Comparison of ENCODE assay signal across 13 cellular contexts in the genomic region with DNA sequence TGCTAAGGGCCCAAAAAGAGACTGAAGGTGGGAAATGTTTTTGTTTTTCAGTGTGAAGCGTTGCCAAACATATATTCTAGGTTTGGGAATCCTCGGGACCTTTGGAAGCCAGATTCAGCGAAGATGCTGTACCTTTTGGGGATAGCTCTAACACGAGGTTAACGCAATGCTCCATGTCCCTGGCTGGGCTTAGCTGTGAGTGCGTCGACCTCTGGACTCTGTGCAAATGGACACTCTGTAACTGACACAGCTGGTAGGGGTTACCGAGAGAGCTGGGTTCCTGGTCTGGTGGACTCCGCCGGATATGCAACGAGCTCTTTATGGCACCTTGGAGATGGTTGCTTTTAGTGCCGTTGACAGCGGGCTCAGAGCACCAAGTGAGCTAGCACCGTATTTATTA. TPM values are rescaled to one million over a fixed set of nuclear protein-coding genes. Genes with fewer than 3 reads are reported as not detected.
DNase-seq lines count a peak whose midpoint lies in the region; FAIRE-seq and TF ChIP-seq lines count a peak whose summit lies in the region.
"Had no signal": no experiment of that assay in that cellular context is flagged by ENCODE, and none has a peak within 500 bp of the region (broad histone marks: within the 10 kb centered on the region; RNA-seq: fewer than 3 reads in every experiment).

No MANE protein-coding gene starts in this region.

- H3K36me3 Mint-ChIP-seq in Calu3 (ENCODE audit: insufficient read depth, unreplicated experiment) (peaks cover 13% of the 10 kb centered on the region), endothelial cell (ENCODE audit: low read depth, unreplicated experiment) (no peaks in the 10 kb centered on the region), neural crest cell (ENCODE audit: low read depth) (no peaks in the 10 kb centered on the region)

- H3K36me3 ChIP-seq in MM.1S (replicated peaks; ENCODE audit: insufficient read depth, low read length) (no peaks in the 10 kb centered on the region), HAP-1 (replicated peaks) (no peaks in the 10 kb centered on the region)

- H3K9me3 Mint-ChIP-seq in Calu3 (ENCODE audit: low read depth, unreplicated experiment) (no peaks in the 10 kb centered on the region), endothelial cell (ENCODE audit: unreplicated experiment) (no peaks in the 10 kb centered on the region), neural crest cell (no peaks in the 10 kb centered on the region)
- H3K9me3 Mint-ChIP-seq: CD8-positive, alpha-beta memory T cell had no signal

- H3F3A ChIP-seq in MM.1S (ENCODE audit: insufficient read depth, low read length), result no peaks in the 10 kb centered on the region

- H3K27me3 ChIP-seq in MM.1S (replicated peaks; ENCODE audit: insufficient read depth, low read length), result no peaks in the 10 kb centered on the region
- H3K27me3 ChIP-seq in HAP-1 (ENCODE audit: low read depth), result no peaks in the 10 kb centered on the region

- no peaks in the 10 kb centered on the region for H3K4me1 Mint-ChIP-seq in Calu3 (ENCODE audit: low read depth, unreplicated experiment)
- H3K4me1 Mint-ChIP-seq in endothelial cell (ENCODE audit: unreplicated experiment), result peaks cover 23% of the 10 kb centered on the region
- peaks cover 19% of the 10 kb centered on the region for H3K4me1 Mint-ChIP-seq in neural crest cell

- intact Hi-C loops in Calu3 (cut with micrococcal nuclease; ENCODE audit: unreplicated experiment), result no loop called here

- H3K27ac ChIP-seq in MM.1S (ENCODE audit: low read length), result no peak overlapping the region

- peak overlapping the region; percentile 79 for H3K4me3 Mint-ChIP-seq in Calu3 (ENCODE audit: low read depth, unreplicated experiment)
- peak overlapping the region; percentile 99 for H3K4me3 Mint-ChIP-seq in endothelial cell (ENCODE audit: unreplicated experiment)
- peak overlapping the region; percentile 93 for H3K4me3 Mint-ChIP-seq in neural crest cell

- no peak overlapping the region for H3K27ac Mint-ChIP-seq in Calu3 (ENCODE audit: unreplicated experiment)
- no peak overlapping the region for H3K27ac Mint-ChIP-seq in endothelial cell (ENCODE audit: unreplicated experiment)
- H3K27ac Mint-ChIP-seq in neural crest cell (ENCODE audit: unreplicated experiment), result no peak overlapping the region

- in situ Hi-C loops in HAP-1 (cut with MboI; ENCODE audit: low sequenced_read_pairs), result loop anchor here (25.0 kb wide), 1 partner anchor 591 kb away; no protein-coding TSS in a partner anchor

- TF ChIP-seq CTCF in Calu3 (IDR thresholded peaks at IDR 0.05; ENCODE audit: unreplicated experiment) (no peak), MM.1S (IDR thresholded peaks at IDR 0.05; ENCODE audit: low read length) (no peak), endothelial cell (IDR thresholded peaks at IDR 0.05; ENCODE audit: unreplicated experiment) (no peak), neural crest cell (conservative IDR thresholded peaks at IDR 0.05) (no peak)

- CTCF ChIA-PET in Calu3 (lab: Charles Lee), result interaction anchor here (0.6 to 2.0 kb wide), 3 partner anchors 16 to 234 kb away, joined by 3 to 5 read pairs (median 4); no protein-coding TSS in a partner anchor

- H3K4me2 ChIP-seq in MM.1S (ENCODE audit: low read depth, low read length), result peak overlapping the region; percentile 60; the same call in 1 of the 2 replicates

- H3K27me3 Mint-ChIP-seq in Calu3 (ENCODE audit: unreplicated experiment) (peaks cover 51% of the 10 kb centered on the region), endothelial cell (ENCODE audit: unreplicated experiment) (peaks cover 9% of the 10 kb centered on the region), neural crest cell (ENCODE audit: low read depth) (peaks cover 47% of the 10 kb centered on the region)

- H3K9me3 ChIP-seq in MM.1S (replicated peaks; ENCODE audit: insufficient read depth, low read length), result no peaks in the 10 kb centered on the region
- H3K9me3 ChIP-seq in HAP-1, result no peaks in the 10 kb centered on the region

- H2AFZ ChIP-seq in MM.1S (ENCODE audit: low read length), result peak overlapping the region; percentile 44; the same call in 1 of the 2 replicates

- no peak overlapping the region for H3K9ac ChIP-seq in MM.1S (ENCODE audit: low read length)

- H3K4me1 ChIP-seq in MM.1S (ENCODE audit: low read length) (no peaks in the 10 kb centered on the region), HAP-1 (peaks cover 3% of the 10 kb centered on the region; the same call in 1 of the 2 replicates)

- H3K4me3 ChIP-seq in MM.1S (ENCODE audit: low read length), result no peak overlapping the region
- H3K4me3 ChIP-seq in HAP-1, result no peak overlapping the region; the same call in 1 of the 2 replicates

- TF ChIP-seq POLR2A in GM12892 (IDR thresholded peaks at IDR 0.05; ENCODE audit: low read depth, low read length), result no peak

- no peaks in the 10 kb centered on the region for H3K9me2 ChIP-seq in MM.1S (replicated peaks; ENCODE audit: insufficient read depth, low read length)

- FAIRE-seq in GM12892 (lab: Jason Lieb, UNC), result no peak
- FAIRE-seq: endometrium, HepG2 had no signal

- no TSS peak for BruUV-seq in Calu3 (replicated peaks; lab: Mats Ljungman, UMichigan)

- H3K79me2 ChIP-seq in MM.1S (ENCODE audit: low read length), result no peaks in the 10 kb centered on the region

- DNase-seq in Calu3 (no peak), MM.1S (no peak), endothelial cell (ENCODE audit: low spot score) (no peak), neural crest cell (ENCODE audit: low read depth, low spot score) (no peak), DMS153 treated with DMSO at 0.1 percent for 48 hours (lab: John Stamatoyannopoulos, UW; ENCODE audit: unreplicated experiment) (no peak), NCI-H2196 treated with DMSO at 0.1 percent for 48 hours (lab: John Stamatoyannopoulos, UW; ENCODE audit: unreplicated experiment) (no peak), GM12892 (ENCODE audit: insufficient read length) (no peak), HAP-1 (ENCODE audit: low spot score in 2 of 2) (no peak)
- DNase-seq: NK-92 treated with Interleukin-12 subunit alpha and Interleukin-12 subunit beta, amount 100 ng/mL, for 24 hours had no signal

- no peaks in the 10 kb centered on the region for H4K20me1 ChIP-seq in MM.1S (ENCODE audit: insufficient read depth, low read length)

RNA-seq across cellular contexts. Expression of gene SH3GL3, which starts 0.7 kb away (rescaled TPM):
- total RNA-seq in Calu3 (2022) (0.24 and 0.61 TPM in 2 replicates), endothelial cell (ENCODE audit: unreplicated experiment) (9.4 TPM), neural crest cell (0.91 and 1.4 TPM in 2 replicates)
- not detected for polyA plus RNA-seq in GM12892 (2012; ENCODE audit: missing spikeins)
- total RNA-seq: CD8-positive, alpha-beta memory T cell; HepG2; T-helper 2 cell treated with Interferon-gamma antibody and Interleukin-4, amounts not matched to agents 100 ng/mL and 5 ng/mL, for 36 hours had no signal
- polyA plus RNA-seq: CD8-positive, alpha-beta memory T cell; HepG2 had no signal
